Comparison of ENCODE assay signal across 8 cellular contexts in genomic region chr2:171523339-171523931, GRCh38. TPM values are rescaled to one million over a fixed set of nuclear protein-coding genes. Genes with fewer than 3 reads are reported as not detected.
DNase-seq lines count a peak whose midpoint lies in the region; ATAC-seq and TF ChIP-seq lines count a peak whose summit lies in the region.

No MANE protein-coding gene starts in this region.

- H3K36me3 ChIP-seq in HEK293 (ENCODE audit: control insufficient read depth in 2 of 2, insufficient read depth in 1 of 2, low read length in 2 of 2) (no peaks in the 10 kb centered on the region), gastroesophageal sphincter (peaks cover 0 to 3% of the 10 kb centered on the region in 2 donors), uterus (no peaks in the 10 kb centered on the region)

- H3K4me1 ChIP-seq in HEK293 (ENCODE audit: control insufficient read depth, insufficient read depth, low read length) (no peaks in the 10 kb centered on the region), gastroesophageal sphincter (peaks cover 0 to 47% (median 12%) of the 10 kb centered on the region in 3 donors), uterus (peaks cover 0 to 7% of the 10 kb centered on the region in 2 donors)

- no peak for TF ChIP-seq EP300 in gastroesophageal sphincter (IDR thresholded peaks at IDR 0.05)

- H3K9me3 ChIP-seq in HEK293 (ENCODE audit: control insufficient read depth, insufficient read depth, low read depth, low read length), result no peaks in the 10 kb centered on the region
- no peaks in the 10 kb centered on the region for H3K9me3 ChIP-seq in gastroesophageal sphincter
- no peaks in the 10 kb centered on the region for H3K9me3 ChIP-seq in uterus

- H3K4me3 ChIP-seq in HEK293 (ENCODE audit: low read depth, low read length) (peak overlapping the region; percentile 51), gastroesophageal sphincter (peak overlapping the region; percentile 64 to 98), uterus (peak overlapping the region; percentile 67 to 79)

- intact Hi-C loops in natural killer cell (cut with micrococcal nuclease), result no loop called here
- intact Hi-C loops in uterus (cut with DNase I; ENCODE audit: low total_unique reads), result loop anchor here (10.0 kb wide), 1 partner anchor 89 kb away; the partner anchor contains the start of genes DCAF17 and METTL8

- peak; percentile 75 for ATAC-seq in gastroesophageal sphincter
- peak; percentile 30 to 47 (median 45) for ATAC-seq in natural killer cell

- peaks cover 19 to 30% of the 10 kb centered on the region in 2 donors for H3K4me1 Mint-ChIP-seq in natural killer cell

- H3K27ac ChIP-seq in HEK293 (ENCODE audit: extremely low read depth, low read depth, low read length) (peak overlapping the region; percentile 78), gastroesophageal sphincter (peak overlapping the region; percentile 59 to 98 (median 95)), uterus (peak overlapping the region; percentile 94)

- no peaks in the 10 kb centered on the region for H3K36me3 Mint-ChIP-seq in natural killer cell

- 0% methylated on average over 3 to 4 of the region's 33 CpGs for WGBS in gastroesophageal sphincter (ENCODE audit: low coverage in 1 of 2), 2 donors

- H3K4me3 Mint-ChIP-seq in natural killer cell, result peak overlapping the region; percentile 94

- POLR2A ChIA-PET in HEK293 (lab: Yijun Ruan, JAX), result interaction anchor here (0.9 to 1.0 kb wide), 2 partner anchors 8 to 28 kb away, joined by 3 to 4 read pairs; no protein-coding TSS in a partner anchor

- CTCF ChIA-PET in HEK293 (lab: Yijun Ruan, JAX), result interaction anchor here (0.9 kb wide), 1 partner anchor 10 kb away, joined by 3 read pairs; no protein-coding TSS in a partner anchor

- no peaks in the 10 kb centered on the region for H3K27me3 ChIP-seq in gastroesophageal sphincter
- no peaks in the 10 kb centered on the region for H3K27me3 ChIP-seq in uterus

- no peak for TF ChIP-seq CTCF in HEK293 (tag by site-specific recombination; IDR thresholded peaks at IDR 0.05)
- peak in 1 of 4 experiments; percentile 4 for TF ChIP-seq CTCF in gastroesophageal sphincter (IDR thresholded peaks at IDR 0.05)
- TF ChIP-seq CTCF in natural killer cell (IDR thresholded peaks at IDR 0.05), result no peak
- no peak for TF ChIP-seq CTCF in uterus (IDR thresholded peaks at IDR 0.05)

- H3K9me3 Mint-ChIP-seq in natural killer cell, result no peaks in the 10 kb centered on the region

- DNase-seq in DMS79 treated with DMSO at 0.1 percent for 48 hours (lab: John Stamatoyannopoulos, UW), result peak; percentile 17
- DNase-seq in DMS79 (lab: John Stamatoyannopoulos, UW), result no peak
- peak; percentile 49 for DNase-seq in NCI-H2227 (lab: John Stamatoyannopoulos, UW; ENCODE audit: unreplicated experiment)
- peak; percentile 18 for DNase-seq in activated naive CD4-positive, alpha-beta T cell treated with anti-CD3 and anti-CD28 coated beads, Interleukin-2, amount 50 U/mL, for 16 hours
- peak; percentile 17 for DNase-seq in natural killer cell
- DNase-seq in uterus, result peak; percentile 66 to 79

- peak overlapping the region; percentile 47 to 77 for H3K27ac Mint-ChIP-seq in natural killer cell

- TF ChIP-seq POLR2A in gastroesophageal sphincter (IDR thresholded peaks at IDR 0.05) (peak; percentile 39 to 49), uterus (IDR thresholded peaks at IDR 0.05) (peak in 1 of 2 donors; percentile 17)

- H3K27me3 Mint-ChIP-seq in natural killer cell (ENCODE audit: low read depth in 2 of 2), result peaks cover 0 to 3% of the 10 kb centered on the region in 2 donors

TF ChIP-seq in HEK293, 187 proteins besides CTCF, POLR2A, EP300 and RAD21 (continues in another document):
- peak; percentile 48 for TF ChIP-seq ZNF341 (tag by site-specific recombination; IDR thresholded peaks at IDR 0.05; ENCODE audit: low read depth)
- TF ChIP-seq, protein P1, sequence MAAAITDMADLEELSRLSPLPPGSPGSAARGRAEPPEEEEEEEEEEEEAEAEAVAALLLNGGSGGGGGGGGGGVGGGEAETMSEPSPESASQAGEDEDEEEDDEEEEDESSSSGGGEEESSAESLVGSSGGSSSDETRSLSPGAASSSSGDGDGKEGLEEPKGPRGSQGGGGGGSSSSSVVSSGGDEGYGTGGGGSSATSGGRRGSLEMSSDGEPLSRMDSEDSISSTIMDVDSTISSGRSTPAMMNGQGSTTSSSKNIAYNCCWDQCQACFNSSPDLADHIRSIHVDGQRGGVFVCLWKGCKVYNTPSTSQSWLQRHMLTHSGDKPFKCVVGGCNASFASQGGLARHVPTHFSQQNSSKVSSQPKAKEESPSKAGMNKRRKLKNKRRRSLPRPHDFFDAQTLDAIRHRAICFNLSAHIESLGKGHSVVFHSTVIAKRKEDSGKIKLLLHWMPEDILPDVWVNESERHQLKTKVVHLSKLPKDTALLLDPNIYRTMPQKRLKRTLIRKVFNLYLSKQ (tag by site-specific recombination; IDR thresholded peaks at IDR 0.05; ENCODE audit: borderline replicate concordance), result no peak
- no peak; the same call in 1 of the 2 replicates for TF ChIP-seq ZNF629 (tag by site-specific recombination; IDR thresholded peaks at IDR 0.05)
- peak; percentile 58; the same call in 1 of the 2 replicates for TF ChIP-seq ZSCAN30 (tag by site-specific recombination; IDR thresholded peaks at IDR 0.05)
- TF ChIP-seq ZNF175 (tag by site-specific recombination; IDR thresholded peaks at IDR 0.05), result no peak
- peak; percentile 15; the same call in 1 of the 2 replicates for TF ChIP-seq BCL11A (tag by site-specific recombination; IDR thresholded peaks at IDR 0.05; ENCODE audit: low read depth)
- peak; percentile 31; the same call in 1 of the 2 replicates for TF ChIP-seq SP7 (tag by site-specific recombination; IDR thresholded peaks at IDR 0.05)
- no peak for TF ChIP-seq ZBTB1 (tag by site-specific recombination; IDR thresholded peaks at IDR 0.05)
- TF ChIP-seq PRDM10 (tag by site-specific recombination; IDR thresholded peaks at IDR 0.05), result peak; percentile 35; the same call in 1 of the 2 replicates
- no peak for TF ChIP-seq ZNF701 (tag by site-specific recombination; IDR thresholded peaks at IDR 0.05)
- TF ChIP-seq, protein P2, sequence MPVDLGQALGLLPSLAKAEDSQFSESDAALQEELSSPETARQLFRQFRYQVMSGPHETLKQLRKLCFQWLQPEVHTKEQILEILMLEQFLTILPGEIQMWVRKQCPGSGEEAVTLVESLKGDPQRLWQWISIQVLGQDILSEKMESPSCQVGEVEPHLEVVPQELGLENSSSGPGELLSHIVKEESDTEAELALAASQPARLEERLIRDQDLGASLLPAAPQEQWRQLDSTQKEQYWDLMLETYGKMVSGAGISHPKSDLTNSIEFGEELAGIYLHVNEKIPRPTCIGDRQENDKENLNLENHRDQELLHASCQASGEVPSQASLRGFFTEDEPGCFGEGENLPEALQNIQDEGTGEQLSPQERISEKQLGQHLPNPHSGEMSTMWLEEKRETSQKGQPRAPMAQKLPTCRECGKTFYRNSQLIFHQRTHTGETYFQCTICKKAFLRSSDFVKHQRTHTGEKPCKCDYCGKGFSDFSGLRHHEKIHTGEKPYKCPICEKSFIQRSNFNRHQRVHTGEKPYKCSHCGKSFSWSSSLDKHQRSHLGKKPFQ (tag by site-specific recombination; IDR thresholded peaks at IDR 0.05), result no peak
- TF ChIP-seq ZNF184 (tag by site-specific recombination; IDR thresholded peaks at IDR 0.05), result no peak
- TF ChIP-seq ZNF362 (tag by site-specific recombination; IDR thresholded peaks at IDR 0.05), result no peak

RNA-seq across cellular contexts. Expression of gene CYBRD1, which starts 1.2 kb away (rescaled TPM):
- 100 to 1,000 TPM; 168 to 365 (median 242) TPM for total RNA-seq in gastroesophageal sphincter
- 10 to 100 TPM; 13.6 to 28.7 (median 16.4) TPM for total RNA-seq in natural killer cell
- 100 to 1,000 TPM; 108 to 335 (median 219) TPM for total RNA-seq in uterus
